Comparison of ENCODE assay signal across 9 cellular contexts in the genomic region with DNA sequence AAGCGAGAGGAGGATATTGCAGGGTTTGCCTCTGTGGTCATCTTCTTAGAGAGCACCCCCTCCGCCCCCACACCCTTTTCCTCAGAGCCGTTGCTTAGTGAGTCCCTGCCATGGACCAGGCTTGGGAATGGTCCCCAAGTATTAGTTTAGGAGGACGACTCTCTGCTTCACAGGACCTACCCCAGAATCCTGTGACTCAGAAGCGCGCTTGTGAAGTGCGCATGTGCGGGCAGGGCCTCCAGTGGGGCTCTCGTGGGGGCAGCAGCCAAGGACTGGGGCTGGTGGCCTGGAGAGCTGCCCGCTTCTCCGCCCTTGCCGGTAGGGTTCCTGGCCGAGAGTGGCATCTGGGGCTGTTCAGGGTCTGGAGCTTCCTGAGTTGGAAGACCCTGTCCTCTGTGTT. TPM values are rescaled to one million over a fixed set of nuclear protein-coding genes. Genes with fewer than 3 reads are reported as not detected.
DNase-seq lines count a peak whose midpoint lies in the region; ATAC-seq lines count a peak whose summit lies in the region.
"Had no signal": no experiment of that assay in that cellular context is flagged by ENCODE, and none has a peak within 500 bp of the region (broad histone marks: within the 10 kb centered on the region; RNA-seq: fewer than 3 reads in every experiment).

No MANE protein-coding gene starts in this region.

- H3K27me3 Mint-ChIP-seq in activated T-cell treated with anti-CD3 and anti-CD28 coated beads, Interleukin-2, amount 50 U/mL, for 72 hours (ENCODE audit: low read depth), result no peaks in the 10 kb centered on the region
- H3K27me3 Mint-ChIP-seq in stimulated activated memory B cell treated with anti-CD40 and anti-IgM and Interleukin-4, amounts not matched to agents 10 μg/mL and 1 μg/mL and 100 μg/mL, for 72 hours, result no peaks in the 10 kb centered on the region

- no peaks in the 10 kb centered on the region for H3K9me3 Mint-ChIP-seq in activated T-cell treated with anti-CD3 and anti-CD28 coated beads, Interleukin-2, amount 50 U/mL, for 72 hours
- H3K9me3 Mint-ChIP-seq in stimulated activated memory B cell treated with anti-CD40 and anti-IgM and Interleukin-4, amounts not matched to agents 10 μg/mL and 1 μg/mL and 100 μg/mL, for 72 hours, result no peaks in the 10 kb centered on the region

- peaks cover 0 to 6% of the 10 kb centered on the region in 2 donors for H3K36me3 Mint-ChIP-seq in activated T-cell treated with anti-CD3 and anti-CD28 coated beads, Interleukin-2, amount 50 U/mL, for 72 hours (ENCODE audit: insufficient read depth in 2 of 2)
- peaks cover 10% of the 10 kb centered on the region for H3K36me3 Mint-ChIP-seq in stimulated activated memory B cell treated with anti-CD40 and anti-IgM and Interleukin-4, amounts not matched to agents 10 μg/mL and 1 μg/mL and 100 μg/mL, for 72 hours

- H3K4me1 Mint-ChIP-seq in activated T-cell treated with anti-CD3 and anti-CD28 coated beads, Interleukin-2, amount 50 U/mL, for 72 hours (ENCODE audit: low read depth), result peaks cover 59% of the 10 kb centered on the region
- H3K4me1 Mint-ChIP-seq in stimulated activated memory B cell treated with anti-CD40 and anti-IgM and Interleukin-4, amounts not matched to agents 10 μg/mL and 1 μg/mL and 100 μg/mL, for 72 hours, result peaks cover 42% of the 10 kb centered on the region

- DNase-seq in NCI-H524 (lab: John Stamatoyannopoulos, UW), result peak; percentile 10 to 44
- DNase-seq in NCI-H524 treated with DMSO at 0.1 percent for 48 hours (lab: John Stamatoyannopoulos, UW), result no peak
- peak; percentile 19 to 26 for DNase-seq in activated T-cell treated with anti-CD3 and anti-CD28 coated beads, Interleukin-2, amount 50 U/mL, for 72 hours
- peak; percentile 27 for DNase-seq in left cardiac atrium
- DNase-seq in NOMO-1 (lab: John Stamatoyannopoulos, UW; ENCODE audit: unreplicated experiment in 2 of 2), result no peak
- DNase-seq in activated CD4-positive, CD25-positive, alpha-beta regulatory T cell (lab: John Stamatoyannopoulos, UW), result no peak

- peak overlapping the region; percentile 32 for H3K27ac Mint-ChIP-seq in activated T-cell treated with anti-CD3 and anti-CD28 coated beads, Interleukin-2, amount 50 U/mL, for 72 hours
- H3K27ac Mint-ChIP-seq in stimulated activated memory B cell treated with anti-CD40 and anti-IgM and Interleukin-4, amounts not matched to agents 10 μg/mL and 1 μg/mL and 100 μg/mL, for 72 hours, result no peak overlapping the region

- intact Hi-C loops in left cardiac atrium (cut with DNase I), result loop anchor here (5.0 to 10.0 kb wide), 3 partner anchors 39 to 71 kb away; partner anchors contain the start of genes BRWD1 (in 1 of the 2) and HMGN1 (in 1 of the 2)

- no peak for ATAC-seq in activated T-cell treated with anti-CD3 and anti-CD28 coated beads, Interleukin-2, amount 50 U/mL, for 72 hours (replicated peaks in 1 of 2)
- peak; percentile 6 to 8 for ATAC-seq in left cardiac atrium
- ATAC-seq in stimulated activated memory B cell treated with anti-CD40 and anti-IgM and Interleukin-4, amounts not matched to agents 10 μg/mL and 1 μg/mL and 100 μg/mL, for 72 hours, result no peak
- no peak for ATAC-seq in HG03442 (IDR thresholded peaks at IDR 0.05; ENCODE audit: unreplicated experiment)

- peak overlapping the region; percentile 54 to 60 for H3K4me3 Mint-ChIP-seq in activated T-cell treated with anti-CD3 and anti-CD28 coated beads, Interleukin-2, amount 50 U/mL, for 72 hours
- H3K4me3 Mint-ChIP-seq in stimulated activated memory B cell treated with anti-CD40 and anti-IgM and Interleukin-4, amounts not matched to agents 10 μg/mL and 1 μg/mL and 100 μg/mL, for 72 hours, result peak overlapping the region; percentile 35

RNA-seq across cellular contexts. Expression of gene HMGN1, which starts 37.3 kb away (rescaled TPM):
- total RNA-seq in activated T-cell treated with anti-CD3 and anti-CD28 coated beads, Interleukin-2, amount 50 U/mL, for 72 hours, result 100 to 1,000 TPM; 353 to 399 TPM
- 10 to 100 TPM; 73.2 to 78.2 TPM for total RNA-seq in left cardiac atrium

RNA-seq across cellular contexts. Expression of gene LCA5L, which starts 59.4 kb away (rescaled TPM):
- total RNA-seq in activated T-cell treated with anti-CD3 and anti-CD28 coated beads, Interleukin-2, amount 50 U/mL, for 72 hours, result under 1 TPM in 1 of 2 donors, not detected in 1; 0.31 TPM
- under 1 TPM; 0.82 to 0.84 TPM for total RNA-seq in left cardiac atrium
- total RNA-seq: T-helper 2 cell treated with Interferon-gamma antibody and Interleukin-4, amounts not matched to agents 100 ng/mL and 5 ng/mL, for 36 hours had no signal

Comparison
In these comparisons a context has a peak if more than half of its experiments do, and no peak if none do; other contexts are left out.
1. DNase-seq: peak in NCI-H524 (2 of 2), activated T-cell treated with anti-CD3 and anti-CD28 coated beads, Interleukin-2, amount 50 U/mL, for 72 hours (2 of 2) and left cardiac atrium (single experiment); none in NCI-H524 treated with DMSO at 0.1 percent for 48 hours (single experiment), NOMO-1 (0 of 2) and activated CD4-positive, CD25-positive, alpha-beta regulatory T cell (0 of 4).
2. ATAC-seq: peak in left cardiac atrium (2 of 2); none in activated T-cell treated with anti-CD3 and anti-CD28 coated beads, Interleukin-2, amount 50 U/mL, for 72 hours (0 of 2), stimulated activated memory B cell treated with anti-CD40 and anti-IgM and Interleukin-4, amounts not matched to agents 10 μg/mL and 1 μg/mL and 100 μg/mL, for 72 hours (single experiment) and HG03442 (single experiment).
3. RNA of gene HMGN1, which starts 37.3 kb away (total RNA-seq): 353 to 399 TPM in activated T-cell treated with anti-CD3 and anti-CD28 coated beads, Interleukin-2, amount 50 U/mL, for 72 hours; 73.2 to 78.2 TPM in left cardiac atrium; every median in the first group is over 4 times any median in the second.